In genomic region chr15:75648156-75649000, GRCh38 we compare ENCODE assay signal across 8 cellular contexts. TPM values are rescaled to one million over a fixed set of nuclear protein-coding genes. Genes with fewer than 3 reads are reported as not detected.
DNase-seq lines count a peak whose midpoint lies in the region; ATAC-seq, FAIRE-seq and TF ChIP-seq lines count a peak whose summit lies in the region.

No MANE protein-coding gene starts in this region.

- no peaks in the 10 kb centered on the region for H3K9me3 Mint-ChIP-seq in stimulated activated naive CD8-positive, alpha-beta T cell treated with anti-CD3 and anti-CD28 coated beads, Interleukin-15, amount 100 ng/mL, for 72 hours

- no peaks in the 10 kb centered on the region for H3K79me2 ChIP-seq in Karpas-422 (ENCODE audit: low read length)

- H4K20me1 ChIP-seq in BLaER1 treated with 17β-estradiol and CSF1 and Interleukin-3, amounts not matched to agents 10 nM and 100 nM: peaks cover 14 to 47% (median 27%) of the 10 kb centered on the region in 11 experiments; a peak in 19 of 22 replicates
- no peaks in the 10 kb centered on the region for H4K20me1 ChIP-seq in Karpas-422 (ENCODE audit: insufficient read depth, low read depth, low read length)

- peak; percentile 7 for ATAC-seq in stimulated activated naive CD8-positive, alpha-beta T cell treated with anti-CD3 and anti-CD28 coated beads, Interleukin-15, amount 100 ng/mL, for 72 hours
- no peak for ATAC-seq in GM21717 (IDR thresholded peaks at IDR 0.05; ENCODE audit: unreplicated experiment)

- H3K9ac ChIP-seq in BLaER1 treated with 17β-estradiol and CSF1 and Interleukin-3, amounts not matched to agents 10 nM and 100 nM: peak overlapping the region; percentile 79 to 87 (median 84)
- H3K9ac ChIP-seq in Karpas-422 (ENCODE audit: low read length): no peak overlapping the region

- H3K4me2 ChIP-seq in BLaER1 treated with 17β-estradiol and CSF1 and Interleukin-3, amounts not matched to agents 10 nM and 100 nM: peak overlapping the region; percentile 82 to 98 (median 92)
- H3K4me2 ChIP-seq in Karpas-422 (ENCODE audit: low read depth, low read length, poor library complexity, severe bottlenecking): peak overlapping the region; percentile 44

- H3K4me3 ChIP-seq in BLaER1 treated with 17β-estradiol and CSF1 and Interleukin-3, amounts not matched to agents 10 nM and 100 nM: peak overlapping the region; percentile 68 to 91 (median 84)
- H3K4me3 ChIP-seq in Karpas-422 (ENCODE audit: low read length) (peak overlapping the region; percentile 34; the same call in 1 of the 2 replicates), bronchial epithelial cell (ENCODE audit: low read depth, low read length) (peak overlapping the region; percentile 90)

- TF ChIP-seq CTCF in bronchial epithelial cell (IDR thresholded peaks at IDR 0.05; ENCODE audit: insufficient read depth, low read length, severe bottlenecking): no peak

- no peaks in the 10 kb centered on the region for H3K27me3 Mint-ChIP-seq in stimulated activated naive CD8-positive, alpha-beta T cell treated with anti-CD3 and anti-CD28 coated beads, Interleukin-15, amount 100 ng/mL, for 72 hours

- no peak for DNase-seq in Karpas-422
- no peak for DNase-seq in bronchial epithelial cell (ENCODE audit: low read depth)
- DNase-seq in kidney tubule cell (ENCODE audit: low spot score): peak; percentile 37
- DNase-seq in stimulated activated naive CD8-positive, alpha-beta T cell treated with anti-CD3 and anti-CD28 coated beads, Interleukin-15, amount 100 ng/mL, for 72 hours: no peak
- no peak for DNase-seq in DMS79 treated with DMSO at 0.1 percent for 48 hours (lab: John Stamatoyannopoulos, UW)
- no peak for DNase-seq in H4 (ENCODE audit: low spot score)

- peaks cover 62 to 75% (median 69%) of the 10 kb centered on the region in 10 experiments for H3K4me1 ChIP-seq in BLaER1 treated with 17β-estradiol and CSF1 and Interleukin-3, amounts not matched to agents 10 nM and 100 nM
- H3K4me1 ChIP-seq in Karpas-422 (ENCODE audit: low read length): peaks cover 11% of the 10 kb centered on the region

- H3K4me1 Mint-ChIP-seq in stimulated activated naive CD8-positive, alpha-beta T cell treated with anti-CD3 and anti-CD28 coated beads, Interleukin-15, amount 100 ng/mL, for 72 hours: peaks cover 60% of the 10 kb centered on the region

- peak overlapping the region; percentile 83 to 85 for H3K4me3 Mint-ChIP-seq in stimulated activated naive CD8-positive, alpha-beta T cell treated with anti-CD3 and anti-CD28 coated beads, Interleukin-15, amount 100 ng/mL, for 72 hours

- H3K27me3 ChIP-seq in BLaER1 treated with 17β-estradiol and CSF1 and Interleukin-3, amounts not matched to agents 10 nM and 100 nM: no peaks in the 10 kb centered on the region
- H3K27me3 ChIP-seq in Karpas-422 (ENCODE audit: low read length) (no peaks in the 10 kb centered on the region), bronchial epithelial cell (ENCODE audit: control insufficient read depth, insufficient read depth, low read length) (no peaks in the 10 kb centered on the region)

- H2AFZ ChIP-seq in Karpas-422 (ENCODE audit: low read length): no peak overlapping the region

- H3K9me3 ChIP-seq in BLaER1 treated with 17β-estradiol and CSF1 and Interleukin-3, amounts not matched to agents 10 nM and 100 nM (replicated peaks in 1 of 11): no peaks in the 10 kb centered on the region
- H3K9me3 ChIP-seq in Karpas-422 (ENCODE audit: low read length): no peaks in the 10 kb centered on the region

- peak overlapping the region; percentile 64 to 85 (median 78) for H3K27ac ChIP-seq in BLaER1 treated with 17β-estradiol and CSF1 and Interleukin-3, amounts not matched to agents 10 nM and 100 nM
- no peak overlapping the region for H3K27ac ChIP-seq in Karpas-422 (ENCODE audit: low read length)

- no peaks in the 10 kb centered on the region for H3K9me2 ChIP-seq in Karpas-422 (replicated peaks; ENCODE audit: insufficient read depth, low read length)

- H3K27ac Mint-ChIP-seq in stimulated activated naive CD8-positive, alpha-beta T cell treated with anti-CD3 and anti-CD28 coated beads, Interleukin-15, amount 100 ng/mL, for 72 hours: no peak overlapping the region

- H3K36me3 ChIP-seq in BLaER1 treated with 17β-estradiol and CSF1 and Interleukin-3, amounts not matched to agents 10 nM and 100 nM: peaks cover 0 to 13% (median 0%) of the 10 kb centered on the region in 11 experiments; a peak in 5 of 22 replicates
- no peaks in the 10 kb centered on the region for H3K36me3 ChIP-seq in Karpas-422 (ENCODE audit: insufficient read depth, low read length)
- peaks cover 21% of the 10 kb centered on the region for H3K36me3 ChIP-seq in bronchial epithelial cell (ENCODE audit: control insufficient read depth, insufficient read depth, low read length)

- FAIRE-seq in bronchial epithelial cell (lab: Jason Lieb, UNC): no peak

RNA-seq across cellular contexts. Expression of gene SNX33, which starts 0.7 kb away (rescaled TPM):
- total RNA-seq in Karpas-422 (2014; rRNA removed; shearing (Covaris generic); ENCODE audit: low replicate concordance): 0.07 TPM in 1 of 2 replicates, not detected in the other
- 15.0 and 19.8 TPM in 2 replicates for total RNA-seq in bronchial epithelial cell
- 5.1 and 5.8 TPM in 2 replicates for total RNA-seq in H4 (2014; rRNA removed; shearing (Covaris generic))

RNA-seq across cellular contexts. Expression of gene IMP3, which starts 8.4 kb away (rescaled TPM):
- 82.7 and 119 TPM in 2 replicates for total RNA-seq in Karpas-422 (2014; rRNA removed; shearing (Covaris generic); ENCODE audit: low replicate concordance)
- 95.0 and 215 TPM in 2 replicates for total RNA-seq in bronchial epithelial cell
- 161 and 188 TPM in 2 replicates for total RNA-seq in H4 (2014; rRNA removed; shearing (Covaris generic))

RNA-seq across cellular contexts. Expression of gene SNUPN, which starts 22.9 kb away (rescaled TPM):
- total RNA-seq in Karpas-422 (2014; rRNA removed; shearing (Covaris generic); ENCODE audit: low replicate concordance): 18.9 and 33.9 TPM in 2 replicates
- 16.1 and 18.8 TPM in 2 replicates for total RNA-seq in bronchial epithelial cell
- total RNA-seq in H4 (2014; rRNA removed; shearing (Covaris generic)): 33.7 and 51.0 TPM in 2 replicates

Comparison
In these comparisons a context has a peak if more than half of its experiments do, and no peak if none do; other contexts are left out.
1. H3K4me3 ChIP-seq: peak in every context shown above with its lines; median percentile 90 in bronchial epithelial cell; 84 in BLaER1 treated with 17β-estradiol and CSF1 and Interleukin-3, amounts not matched to agents 10 nM and 100 nM; 34 in Karpas-422.